ENCODE assay signal across 28 cellular contexts in the genomic region with DNA sequence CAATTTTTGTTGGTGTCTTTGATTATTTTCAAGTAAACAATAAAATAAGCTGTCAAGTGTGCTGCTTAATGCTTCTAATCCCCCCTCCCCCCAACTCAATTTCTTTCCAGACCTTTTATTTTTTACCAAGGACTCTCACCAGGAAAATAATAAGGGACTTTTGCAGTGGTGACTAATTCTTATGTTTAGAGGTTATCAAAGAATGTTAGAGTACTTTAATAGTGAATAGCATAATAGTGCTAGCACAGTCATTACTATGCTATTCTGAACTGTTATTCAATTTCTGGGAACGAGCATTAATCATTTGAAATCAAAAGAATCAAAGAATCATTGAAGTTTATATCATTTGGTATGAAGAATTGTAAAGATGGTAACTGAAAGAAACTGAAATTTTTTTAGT.
DNase-seq lines count a peak whose midpoint lies in the region; ATAC-seq and TF ChIP-seq lines count a peak whose summit lies in the region.
"Had no signal": no experiment of that assay in that cellular context is flagged by ENCODE, and none has a peak within 500 bp of the region (broad histone marks: within the 10 kb centered on the region; RNA-seq: fewer than 3 reads in every experiment).

No MANE protein-coding gene starts in this region.

- TF ChIP-seq POLR2A in transverse colon (IDR thresholded peaks at IDR 0.05) = no peak

- H3K27me3 Mint-ChIP-seq in stimulated activated memory B cell treated with anti-CD40 and anti-IgM and Interleukin-4, amounts not matched to agents 10 μg/mL and 1 μg/mL and 100 μg/mL, for 72 hours = no peaks in the 10 kb centered on the region
- H3K27me3 Mint-ChIP-seq: activated CD4-positive, alpha-beta memory T cell treated with anti-CD3 and anti-CD28 coated beads, Interleukin-2, amount 10 ng/mL, durations not matched to agents 7 days and 5 days; type B pancreatic cell had no signal

- peak overlapping the region; percentile 42 for H3K27ac ChIP-seq in brain microvascular endothelial cell
- no peak overlapping the region for H3K27ac ChIP-seq in transverse colon
- H3K27ac ChIP-seq: C4-2B, spleen had no signal

- no peaks in the 10 kb centered on the region for H3K4me1 Mint-ChIP-seq in stimulated activated memory B cell treated with anti-CD40 and anti-IgM and Interleukin-4, amounts not matched to agents 10 μg/mL and 1 μg/mL and 100 μg/mL, for 72 hours

- no peak for TF ChIP-seq EP300 in transverse colon (IDR thresholded peaks at IDR 0.05; ENCODE audit: low read depth)

- ATAC-seq in GM19351 (IDR thresholded peaks at IDR 0.05; ENCODE audit: unreplicated experiment) = no peak
- ATAC-seq in stimulated activated memory B cell treated with anti-CD40 and anti-IgM and Interleukin-4, amounts not matched to agents 10 μg/mL and 1 μg/mL and 100 μg/mL, for 72 hours = no peak
- ATAC-seq: right cardiac atrium, Right ventricle myocardium inferior had no signal

- no peaks in the 10 kb centered on the region for H3K27me3 ChIP-seq in brain microvascular endothelial cell (replicated peaks)
- H3K27me3 ChIP-seq in transverse colon = no peaks in the 10 kb centered on the region
- H3K27me3 ChIP-seq: MG63, spleen had no signal

- no peaks in the 10 kb centered on the region for H3K9me3 ChIP-seq in transverse colon
- H3K9me3 ChIP-seq: Caco-2, MG63, spleen had no signal

- DNase-seq in EH (ENCODE audit: low read depth) (peak; percentile 56), NCI-H226 (peak; percentile 51), brain microvascular endothelial cell (no peak), kidney tubule cell (ENCODE audit: low spot score) (peak; percentile 17), transverse colon (no peak), germinal center (ENCODE audit: low spot score) (no peak)
- DNase-seq: activated CD4-positive, alpha-beta memory T cell treated with anti-CD3 and anti-CD28 coated beads, Interleukin-2, amount 10 ng/mL, durations not matched to agents 7 days and 5 days; activated CD8-positive, alpha-beta memory T cell treated with anti-CD3 and anti-CD28 coated beads, Interleukin-2, amount 50 U/mL, for 4 hours; activated naive CD4-positive, alpha-beta T cell treated with Interleukin-2 at 50 U/mL for 16 hours; Caco-2; glutamatergic neuron; KG1; NCI-H1105 treated with DMSO at 0.1 percent for 48 hours; NCI-H2029 treated with DMSO at 0.1 percent for 48 hours; NCI-H524 treated with DMSO at 0.1 percent for 48 hours; posterior cingulate gyrus; right cardiac atrium; spleen; stimulated activated CD4-positive, alpha-beta T cell treated with anti-CD3 and anti-CD28 coated beads, Interleukin-4, amount 100 ng/mL, for 1 hour had no signal

- H3K27ac Mint-ChIP-seq in stimulated activated memory B cell treated with anti-CD40 and anti-IgM and Interleukin-4, amounts not matched to agents 10 μg/mL and 1 μg/mL and 100 μg/mL, for 72 hours = no peak overlapping the region
- H3K27ac Mint-ChIP-seq: activated CD4-positive, alpha-beta memory T cell treated with anti-CD3 and anti-CD28 coated beads, Interleukin-2, amount 10 ng/mL, durations not matched to agents 7 days and 5 days; activated T-helper 1 cell treated with anti-CD3 and anti-CD28 coated beads, Interleukin-12 subunit alpha, Interleukin-12 subunit beta, Interleukin-2, Interleukin-4 antibody, amounts not matched to agents 30 ng/mL and 10 ng/mL and 1 ng/mL, durations not matched to agents 14 hours and 24 hours and 36 hours; T-helper 2 cell treated with Interferon-gamma antibody and Interleukin-4, amounts not matched to agents 5 μg/mL and 100 μg/mL, for 36 hours; type B pancreatic cell had no signal

- no peaks in the 10 kb centered on the region for H3K9me3 Mint-ChIP-seq in stimulated activated memory B cell treated with anti-CD40 and anti-IgM and Interleukin-4, amounts not matched to agents 10 μg/mL and 1 μg/mL and 100 μg/mL, for 72 hours
- H3K9me3 Mint-ChIP-seq: activated CD4-positive, alpha-beta memory T cell treated with anti-CD3 and anti-CD28 coated beads, Interleukin-2, amount 10 ng/mL, durations not matched to agents 7 days and 5 days; activated T-helper 1 cell treated with anti-CD3 and anti-CD28 coated beads, Interleukin-12 subunit alpha, Interleukin-12 subunit beta, Interleukin-2, Interleukin-4 antibody, amounts not matched to agents 30 ng/mL and 10 ng/mL and 1 ng/mL, durations not matched to agents 14 hours and 24 hours and 36 hours; neural crest cell; T-helper 2 cell treated with Interferon-gamma antibody and Interleukin-4, amounts not matched to agents 5 μg/mL and 100 μg/mL, for 36 hours; type B pancreatic cell had no signal

- TF ChIP-seq CTCF in brain microvascular endothelial cell (IDR thresholded peaks at IDR 0.05; ENCODE audit: low read depth, low read length, missing control alignments) (no peak), transverse colon (IDR thresholded peaks at IDR 0.05) (no peak)

- H3K36me3 ChIP-seq in brain microvascular endothelial cell (replicated peaks) (no peaks in the 10 kb centered on the region), transverse colon (no peaks in the 10 kb centered on the region)
- H3K36me3 ChIP-seq: MG63 had no signal

- no peaks in the 10 kb centered on the region for H3K4me1 ChIP-seq in transverse colon
- H3K4me1 ChIP-seq: spleen had no signal

- 73 to 77% methylated on average over 1 of the region's 1 CpG for WGBS in transverse colon (ENCODE audit: low coverage in 1 of 2), 2 donors

- in situ Hi-C loops in brain microvascular endothelial cell (cut with HindIII; ENCODE audit: low pct_ligation_motif_present, low sequenced_read_pairs) (no loop called here), transverse colon (cut with MboI; ENCODE audit: low pct_ligation_motif_present in 1 of 4, low pct_unique_long_range_greater_than_20kb in 1 of 4, low sequenced_read_pairs in 3 of 4) (no loop called here)

- intact Hi-C loops in transverse colon (cut with DNase I; ENCODE audit: low total_unique reads) = no loop called here

- no peak overlapping the region for H3K4me3 Mint-ChIP-seq in stimulated activated memory B cell treated with anti-CD40 and anti-IgM and Interleukin-4, amounts not matched to agents 10 μg/mL and 1 μg/mL and 100 μg/mL, for 72 hours
- H3K4me3 Mint-ChIP-seq: activated CD4-positive, alpha-beta memory T cell treated with anti-CD3 and anti-CD28 coated beads, Interleukin-2, amount 10 ng/mL, durations not matched to agents 7 days and 5 days; activated T-helper 1 cell treated with anti-CD3 and anti-CD28 coated beads, Interleukin-12 subunit alpha, Interleukin-12 subunit beta, Interleukin-2, Interleukin-4 antibody, amounts not matched to agents 30 ng/mL and 10 ng/mL and 1 ng/mL, durations not matched to agents 14 hours and 24 hours and 36 hours; neural crest cell; T-helper 2 cell treated with Interferon-gamma antibody and Interleukin-4, amounts not matched to agents 5 μg/mL and 100 μg/mL, for 36 hours; type B pancreatic cell had no signal

- H3K4me3 ChIP-seq in brain microvascular endothelial cell (ENCODE audit: low read depth, low read length) (no peak overlapping the region), transverse colon (no peak overlapping the region)
- H3K4me3 ChIP-seq: MG63, spleen had no signal

- H3K36me3 Mint-ChIP-seq in stimulated activated memory B cell treated with anti-CD40 and anti-IgM and Interleukin-4, amounts not matched to agents 10 μg/mL and 1 μg/mL and 100 μg/mL, for 72 hours = peaks cover 30% of the 10 kb centered on the region

Comparison
In these comparisons a context has a peak if more than half of its experiments do, and no peak if none do; other contexts are left out.
1. DNase-seq: peak in EH (single experiment), NCI-H226 (single experiment) and kidney tubule cell (single experiment); none in brain microvascular endothelial cell (single experiment), transverse colon (single experiment) and germinal center (single experiment).